In the genomic region with DNA sequence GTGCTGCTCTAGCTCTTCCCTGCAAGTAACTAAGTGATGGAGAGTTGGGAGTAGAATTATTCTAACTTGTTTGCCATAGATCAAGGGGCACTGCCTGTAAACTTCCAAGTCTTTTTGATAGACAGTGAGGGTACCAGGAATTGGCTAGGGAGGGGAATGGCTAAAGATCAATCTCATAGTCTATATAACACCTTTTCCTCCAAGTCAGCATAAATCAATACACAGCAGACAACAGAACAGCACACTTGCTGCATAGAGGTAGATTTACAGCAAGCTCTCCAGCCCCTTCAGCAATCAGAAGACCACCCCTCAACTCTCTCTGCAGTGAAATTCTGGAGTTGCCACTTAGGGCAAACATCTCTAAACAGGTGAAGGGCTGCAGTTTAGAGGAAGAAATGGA, we compare ENCODE assay signal across 7 cellular contexts.
"Had no signal": no experiment of that assay in that cellular context is flagged by ENCODE, and none has a peak within 500 bp of the region (broad histone marks: within the 10 kb centered on the region; RNA-seq: fewer than 3 reads in every experiment).

No MANE protein-coding gene starts in this region.

- H3K27me3 Mint-ChIP-seq: IgD-negative memory B cell had no signal

- DNase-seq: GM23248, GOT3, H9, HCEC 1CT, KG1 had no signal

- H3K9ac ChIP-seq: GM23248 had no signal

- H3K4me3 ChIP-seq: GM23248 had no signal

- H3K27ac ChIP-seq: GM23248, HL-60 had no signal

- H3K9me3 Mint-ChIP-seq: H9, IgD-negative memory B cell had no signal

- H3K4me3 Mint-ChIP-seq: H9, IgD-negative memory B cell had no signal

- H2AFZ ChIP-seq: GM23248 had no signal

- H3K36me3 Mint-ChIP-seq: IgD-negative memory B cell had no signal

- H3K27ac Mint-ChIP-seq: H9, IgD-negative memory B cell had no signal

- H3K4me1 Mint-ChIP-seq: IgD-negative memory B cell had no signal
